ENCODE assay signal across 27 cellular contexts in genomic region chr1:36472656-36473055, GRCh38. TPM values are rescaled to one million over a fixed set of nuclear protein-coding genes. Genes with fewer than 3 reads are reported as not detected.
"Had no signal": no experiment of that assay in that cellular context is flagged by ENCODE, and none has a peak within 500 bp of the region (broad histone marks: within the 10 kb centered on the region; RNA-seq: fewer than 3 reads in every experiment).

No MANE protein-coding gene starts in this region.

- H3K4me3 Mint-ChIP-seq: activated CD4-positive, alpha-beta T cell treated with anti-CD3 and anti-CD28 coated beads, Interleukin-2, amount 10 ng/mL, durations not matched to agents 24 days and 14 days; activated naive CD8-positive, alpha-beta T cell treated with anti-CD3 and anti-CD28 coated beads for 36 hours; central memory CD8-positive, alpha-beta T cell; effector memory CD8-positive, alpha-beta T cell; naive thymus-derived CD8-positive, alpha-beta T cell; type B pancreatic cell had no signal

- H3K27ac Mint-ChIP-seq: activated CD4-positive, alpha-beta T cell treated with anti-CD3 and anti-CD28 coated beads, Interleukin-2, amount 10 ng/mL, durations not matched to agents 24 days and 14 days; activated naive CD8-positive, alpha-beta T cell treated with anti-CD3 and anti-CD28 coated beads for 36 hours; activated T-helper 2 cell treated with anti-CD3 and anti-CD28 coated beads, Interferon-gamma antibody, Interleukin-2, Interleukin-4, amounts not matched to agents 10 μg/mL and 5 μg/mL and 100 μg/mL, durations not matched to agents 14 hours and 24 hours and 36 hours; effector memory CD8-positive, alpha-beta T cell; type B pancreatic cell had no signal

- H3K27me3 Mint-ChIP-seq: activated CD4-positive, alpha-beta T cell treated with anti-CD3 and anti-CD28 coated beads, Interleukin-2, amount 10 ng/mL, durations not matched to agents 24 days and 14 days; activated naive CD8-positive, alpha-beta T cell treated with anti-CD3 and anti-CD28 coated beads for 36 hours; central memory CD8-positive, alpha-beta T cell; effector memory CD8-positive, alpha-beta T cell; naive thymus-derived CD8-positive, alpha-beta T cell; type B pancreatic cell had no signal

- H3K9me3 ChIP-seq: breast epithelium, esophagus muscularis mucosa, gastrocnemius medialis, left ventricle myocardium inferior, testis, vagina had no signal

- H3K36me3 ChIP-seq: breast epithelium, esophagus muscularis mucosa, gastrocnemius medialis, left ventricle myocardium inferior, vagina had no signal

- H3K27ac ChIP-seq: breast epithelium, dorsolateral prefrontal cortex, esophagus muscularis mucosa, gastrocnemius medialis, left ventricle myocardium inferior, testis, vagina had no signal

- H3K36me3 Mint-ChIP-seq: activated naive CD8-positive, alpha-beta T cell treated with anti-CD3 and anti-CD28 coated beads for 36 hours; naive thymus-derived CD8-positive, alpha-beta T cell; type B pancreatic cell had no signal

- H3K4me3 ChIP-seq: breast epithelium, dorsolateral prefrontal cortex, esophagus muscularis mucosa, gastrocnemius medialis, left ventricle myocardium inferior, testis, vagina had no signal

- H3K4me1 Mint-ChIP-seq: activated naive CD8-positive, alpha-beta T cell treated with anti-CD3 and anti-CD28 coated beads for 36 hours; central memory CD8-positive, alpha-beta T cell; naive thymus-derived CD8-positive, alpha-beta T cell had no signal

- H3K27me3 ChIP-seq: breast epithelium, esophagus muscularis mucosa, gastrocnemius medialis, testis, vagina had no signal

- H3K9me3 Mint-ChIP-seq: activated CD4-positive, alpha-beta T cell treated with anti-CD3 and anti-CD28 coated beads, Interleukin-2, amount 10 ng/mL, durations not matched to agents 24 days and 14 days; activated naive CD8-positive, alpha-beta T cell treated with anti-CD3 and anti-CD28 coated beads for 36 hours; activated T-helper 2 cell treated with anti-CD3 and anti-CD28 coated beads, Interferon-gamma antibody, Interleukin-2, Interleukin-4, amounts not matched to agents 10 μg/mL and 5 μg/mL and 100 μg/mL, durations not matched to agents 14 hours and 24 hours and 36 hours; central memory CD8-positive, alpha-beta T cell; effector memory CD8-positive, alpha-beta T cell; naive thymus-derived CD8-positive, alpha-beta T cell; type B pancreatic cell had no signal

- H3K4me1 ChIP-seq: breast epithelium, esophagus muscularis mucosa, gastrocnemius medialis, left ventricle myocardium inferior, testis, vagina had no signal

- DNase-seq: activated CD4-positive, alpha-beta T cell treated with anti-CD3 and anti-CD28 coated beads, Interleukin-2, amount 10 ng/mL, durations not matched to agents 24 days and 14 days; activated naive CD4-positive, alpha-beta T cell treated with Interleukin-2 at 50 U/mL for 16 hours; activated naive CD8-positive, alpha-beta T cell treated with anti-CD3 and anti-CD28 coated beads for 36 hours; activated T-cell treated with anti-CD3 and anti-CD28 coated beads, Interleukin-2, amount 50 U/mL, for 1 hour; dorsolateral prefrontal cortex; effector memory CD8-positive, alpha-beta T cell; gastrocnemius medialis; head of caudate nucleus; hypothalamus; left ventricle myocardium inferior; naive thymus-derived CD8-positive, alpha-beta T cell; occipital lobe; posterior cingulate gyrus; small intestine; stimulated activated CD4-positive, alpha-beta T cell treated with anti-CD3 and anti-CD28 coated beads, Interleukin-15, amount 100 ng/mL, for 24 hours; stimulated activated CD8-positive, alpha-beta memory T cell treated with anti-CD3 and anti-CD28 coated beads, Interleukin-4, amount 100 ng/mL, for 48 hours; stimulated activated naive CD4-positive, alpha-beta T cell; T-helper 2 cell; testis had no signal

RNA-seq across cellular contexts. Expression of gene CSF3R, which starts 10.1 kb away (rescaled TPM):
- total RNA-seq: endothelial cell of umbilical vein, lung microvascular endothelial cell had no signal
- polyA plus RNA-seq: endothelial cell of umbilical vein had no signal
